25 cellular contexts compared by ENCODE assay signal in the genomic region with DNA sequence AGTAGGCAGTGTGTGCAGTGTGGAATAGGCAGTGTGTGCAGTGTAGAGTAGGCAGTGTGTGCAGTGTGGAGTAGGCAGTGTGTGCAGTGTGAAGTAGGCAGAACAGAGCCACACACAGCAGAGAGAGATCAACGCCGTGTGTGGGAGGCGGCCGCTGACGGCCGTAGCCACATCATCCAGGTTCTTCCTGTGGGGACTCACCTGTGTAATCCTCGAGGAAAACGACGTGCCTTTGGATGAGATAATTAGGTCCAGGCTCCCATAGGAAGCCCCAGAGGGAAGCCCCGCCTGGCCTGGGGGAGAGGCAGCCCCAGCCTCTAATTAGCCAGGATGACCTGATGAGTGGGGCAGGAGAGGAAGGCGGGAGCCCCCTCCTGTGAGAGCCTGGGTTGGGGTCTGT. TPM values are rescaled to one million over a fixed set of nuclear protein-coding genes. Genes with fewer than 3 reads are reported as not detected.
DNase-seq lines count a peak whose midpoint lies in the region; ATAC-seq, FAIRE-seq and TF ChIP-seq lines count a peak whose summit lies in the region.
"Had no signal": no experiment of that assay in that cellular context is flagged by ENCODE, and none has a peak within 500 bp of the region (broad histone marks: within the 10 kb centered on the region; RNA-seq: fewer than 3 reads in every experiment).

No MANE protein-coding gene starts in this region.

- no peaks in the 10 kb centered on the region for H3K79me2 ChIP-seq in H1 (ENCODE audit: control insufficient read depth in 1 of 2, insufficient read depth in 2 of 2, low read length in 2 of 2)

- H3K9me3 ChIP-seq in BLaER1 treated with 17β-estradiol and CSF1 and Interleukin-3, amounts not matched to agents 10 nM and 100 nM (replicated peaks in 1 of 11) = no peaks in the 10 kb centered on the region
- H3K9me3 ChIP-seq in H1 (ENCODE audit: insufficient read depth in 2 of 2, low read depth in 1 of 2, low read length in 1 of 2) = peaks cover 0 to 26% of the 10 kb centered on the region in 2 experiments; a peak in 1 of 4 replicates
- peaks cover 0 to 9% of the 10 kb centered on the region in 2 donors for H3K9me3 ChIP-seq in neuronal stem cell (replicated peaks in 1 of 2; ENCODE audit: control insufficient read depth in 2 of 2, insufficient read depth in 1 of 2, low read depth in 1 of 2, low read length in 2 of 2)
- H3K9me3 ChIP-seq: A549, BE2C, HAP-1 had no signal

- H2BK120ac ChIP-seq in H1 (replicated peaks; ENCODE audit: low read depth, low read length) = no peak overlapping the region
- H2BK120ac ChIP-seq in neuronal stem cell (ENCODE audit: low read depth, low read length) = no peak overlapping the region

- peaks cover 0 to 69% (median 27%) of the 10 kb centered on the region in 11 experiments; a peak in 17 of 22 replicates for H4K20me1 ChIP-seq in BLaER1 treated with 17β-estradiol and CSF1 and Interleukin-3, amounts not matched to agents 10 nM and 100 nM
- peaks cover 0 to 11% of the 10 kb centered on the region in 2 experiments for H4K20me1 ChIP-seq in H1 (replicated peaks in 1 of 2; ENCODE audit: control insufficient read depth in 1 of 2, insufficient read depth in 2 of 2, low read length in 2 of 2)

- CTCF ChIA-PET in H1 (lab: Charles Lee; ENCODE audit: partially characterized antibody) = no interaction called here

- H2BK5ac ChIP-seq in H1 (ENCODE audit: low read depth, low read length) = no peak overlapping the region
- H2BK5ac ChIP-seq in neuronal stem cell (ENCODE audit: low read length) = no peak overlapping the region

- no peak for TF ChIP-seq EP300 in H1 (IDR thresholded peaks at IDR 0.05; ENCODE audit: borderline replicate concordance in 1 of 2, low read depth in 2 of 2, low read length in 2 of 2)

- H3K14ac ChIP-seq in H1 (ENCODE audit: insufficient read length) (no peak overlapping the region), neuronal stem cell (ENCODE audit: low read length) (peak overlapping the region; percentile 4)

- peak; percentile 18 for DNase-seq in Right ventricle myocardium inferior (ENCODE audit: missing footprints)
- DNase-seq in left ventricle myocardium superior = no peak
- no peak for DNase-seq in H1 (ENCODE audit: low read depth in 1 of 2, low spot score in 2 of 2)
- DNase-seq in neuronal stem cell (ENCODE audit: low spot score) = no peak
- DNase-seq in NCI-H1930 (lab: John Stamatoyannopoulos, UW) = no peak
- DNase-seq: 8988T; ACHN; AML-193; BE2C; CD4-positive, CD25-positive, alpha-beta regulatory T cell; CD8-positive, alpha-beta T cell; DMS 273 treated with DMSO at 0.1 percent for 48 hours; DMS79; EL; GDM1; HFFc6 had no signal

- no peaks in the 10 kb centered on the region for H3K79me1 ChIP-seq in H1 (ENCODE audit: low read depth, low read length)
- peaks cover 11% of the 10 kb centered on the region for H3K79me1 ChIP-seq in neuronal stem cell (ENCODE audit: low read depth, low read length)

- peaks cover 0 to 73% (median 16%) of the 10 kb centered on the region in 11 experiments; a peak in 20 of 22 replicates for H3K27me3 ChIP-seq in BLaER1 treated with 17β-estradiol and CSF1 and Interleukin-3, amounts not matched to agents 10 nM and 100 nM
- H3K27me3 ChIP-seq in H1 (replicated peaks in 1 of 4; ENCODE audit: control insufficient read depth in 3 of 4, extremely low read depth in 1 of 4, insufficient read depth in 3 of 4, low read length in 3 of 4) (no peaks in the 10 kb centered on the region), neuronal stem cell (ENCODE audit: control insufficient read depth in 3 of 3, insufficient read depth in 3 of 3, low read depth in 1 of 3, low read length in 3 of 3) (peaks cover 0 to 2% (median 0%) of the 10 kb centered on the region in 3 experiments)

- H3K4ac ChIP-seq in H1 (replicated peaks; ENCODE audit: insufficient read length, low read depth, low read length) = no peak overlapping the region
- no peak overlapping the region for H3K4ac ChIP-seq in neuronal stem cell (ENCODE audit: low read length)

- TF ChIP-seq POLR2A in H1 (IDR thresholded peaks at IDR 0.05; ENCODE audit: control extremely low read depth in 1 of 2, low read depth in 2 of 2, low read length in 2 of 2) = no peak

- H3K36me3 ChIP-seq in BLaER1 treated with 17β-estradiol and CSF1 and Interleukin-3, amounts not matched to agents 10 nM and 100 nM = no peaks in the 10 kb centered on the region
- H3K36me3 ChIP-seq in H1 (ENCODE audit: control insufficient read depth in 2 of 4, insufficient read depth in 4 of 4, low read length in 3 of 4) (peaks cover 0 to 29% (median 10%) of the 10 kb centered on the region in 4 experiments; a peak in 4 of 8 replicates), neuronal stem cell (replicated peaks in 1 of 2; ENCODE audit: control insufficient read depth in 2 of 2, insufficient read depth in 2 of 2, low read length in 2 of 2) (peaks cover 0 to 10% of the 10 kb centered on the region in 2 donors)
- H3K36me3 ChIP-seq: BE2C, HAP-1 had no signal

- no peak for TF ChIP-seq RAD21 in H1 (IDR thresholded peaks at IDR 0.05 in 1 of 2, conservative IDR thresholded peaks at IDR 0.05 in 1 of 2; ENCODE audit: low read depth in 2 of 2, low read length in 2 of 2)

- H2AK5ac ChIP-seq in H1 (ENCODE audit: low read depth, low read length) (no peak overlapping the region), neuronal stem cell (ENCODE audit: low read depth, low read length) (no peak overlapping the region)

- H3K56ac ChIP-seq in H1 (replicated peaks; ENCODE audit: insufficient read length, low read depth, low read length) = no peak overlapping the region

- H3K9ac ChIP-seq in BLaER1 treated with 17β-estradiol and CSF1 and Interleukin-3, amounts not matched to agents 10 nM and 100 nM = no peak overlapping the region
- H3K9ac ChIP-seq in H1 (replicated peaks in 1 of 4; ENCODE audit: extremely low read depth in 1 of 4, low read depth in 3 of 4, low read length in 3 of 4) (no peak overlapping the region), neuronal stem cell (ENCODE audit: low read depth, low read length, poor library complexity) (no peak overlapping the region)

- H4K5ac ChIP-seq in H1 (ENCODE audit: insufficient read length, low read depth, low read length) = no peak overlapping the region

- peak overlapping the region in 6 of 11 experiments; percentile 45 to 94 (median 84); a peak in 13 of 22 replicates for H3K4me2 ChIP-seq in BLaER1 treated with 17β-estradiol and CSF1 and Interleukin-3, amounts not matched to agents 10 nM and 100 nM
- H3K4me2 ChIP-seq in H1 (ENCODE audit: insufficient read depth in 1 of 2, low read depth in 2 of 2, low read length in 2 of 2) (no peak overlapping the region), neuronal stem cell (ENCODE audit: insufficient read depth, low read length, poor library complexity, severe bottlenecking) (no peak overlapping the region)
- H3K4me2 ChIP-seq: A549, GM23338 had no signal

- POLR2A ChIA-PET in H1 (lab: Charles Lee; ENCODE audit: partially characterized antibody) = no interaction called here

- no peak overlapping the region for H3K4me3 ChIP-seq in BLaER1 treated with 17β-estradiol and CSF1 and Interleukin-3, amounts not matched to agents 10 nM and 100 nM
- H3K4me3 ChIP-seq in H1 (ENCODE audit: extremely low read depth in 1 of 4, insufficient read depth in 2 of 4, low read depth in 3 of 4, low read length in 4 of 4) (no peak overlapping the region), neuronal stem cell (ENCODE audit: low read length in 2 of 2) (no peak overlapping the region)
- H3K4me3 ChIP-seq: A549, GM12878, GM23338, HAP-1 had no signal

- H3K27ac ChIP-seq in BLaER1 treated with 17β-estradiol and CSF1 and Interleukin-3, amounts not matched to agents 10 nM and 100 nM = no peak overlapping the region
- H3K27ac ChIP-seq in H1 (ENCODE audit: low read depth, low read length) (no peak overlapping the region), neuronal stem cell (replicated peaks; ENCODE audit: low read length) (no peak overlapping the region)
- H3K27ac ChIP-seq: A549, C4-2B had no signal

- H2BK12ac ChIP-seq in H1 (ENCODE audit: low read depth, low read length) (peak overlapping the region; percentile 50; the same call in 1 of the 2 replicates), neuronal stem cell (ENCODE audit: low read length) (no peak overlapping the region)

- H3K23me2 ChIP-seq in H1 (ENCODE audit: low read depth, low read length) = 0 out of 2 replicates have a peak, but pooled peaks cover 2% of the 10 kb centered on the region

- peaks cover 27 to 85% (median 74%) of the 10 kb centered on the region in 10 experiments for H3K4me1 ChIP-seq in BLaER1 treated with 17β-estradiol and CSF1 and Interleukin-3, amounts not matched to agents 10 nM and 100 nM
- H3K4me1 ChIP-seq in H1 (replicated peaks in 1 of 4; ENCODE audit: control insufficient read depth in 3 of 4, insufficient read depth in 4 of 4, low read length in 3 of 4) (no peaks in the 10 kb centered on the region; a peak in 1 of 7 replicates), neuronal stem cell (ENCODE audit: control insufficient read depth in 2 of 2, insufficient read depth in 1 of 2, low read depth in 1 of 2, low read length in 2 of 2) (peaks cover 5% of the 10 kb centered on the region in 2 donors)
- H3K4me1 ChIP-seq: A549, BE2C, HAP-1 had no signal

- no peak overlapping the region for H4K91ac ChIP-seq in H1 (replicated peaks; ENCODE audit: insufficient read length, low read length)
- H4K91ac ChIP-seq in neuronal stem cell (ENCODE audit: low read depth, low read length, poor library complexity) = no peak overlapping the region

- no peak for FAIRE-seq in H1 (lab: Jason Lieb, UNC)
- FAIRE-seq: A549, D721Med, GM12878, H54 had no signal

- intact Hi-C loops in Right ventricle myocardium inferior (cut with DNase I) = no loop called here
- intact Hi-C loops in left ventricle myocardium superior (cut with micrococcal nuclease) = no loop called here

- no peak for TF ChIP-seq CTCF in H1 (IDR thresholded peaks at IDR 0.05; ENCODE audit: control extremely low read depth in 1 of 3, insufficient read depth in 1 of 3, low read depth in 1 of 3, low read length in 3 of 3)

- H4K8ac ChIP-seq in H1 (ENCODE audit: extremely low read depth, insufficient read depth, low read length) (no peak overlapping the region), neuronal stem cell (ENCODE audit: low read depth, low read length) (no peak overlapping the region)

- H2AFZ ChIP-seq in H1 (ENCODE audit: low read length) = no peak overlapping the region
- H2AFZ ChIP-seq in neuronal stem cell (ENCODE audit: low read length) = no peak overlapping the region
- H2AFZ ChIP-seq: GM23338 had no signal

- no peak overlapping the region for H2BK15ac ChIP-seq in H1 (ENCODE audit: low read length)
- no peak overlapping the region for H2BK15ac ChIP-seq in neuronal stem cell (ENCODE audit: low read length)

- H3K18ac ChIP-seq in H1 (ENCODE audit: extremely low read depth, low read length) (no peak overlapping the region), neuronal stem cell (ENCODE audit: low read length) (no peak overlapping the region)

- H3K23ac ChIP-seq in H1 (ENCODE audit: insufficient read length) (no peak overlapping the region), neuronal stem cell (ENCODE audit: low read depth, low read length, poor library complexity) (no peak overlapping the region)

- H2BK20ac ChIP-seq in H1 (ENCODE audit: low read length) = no peak overlapping the region

- WGBS in H1 (ENCODE audit: extremely low coverage in 1 of 2, insufficient coverage in 1 of 2, insufficient read length in 1 of 2, insufficient replicate concordance in 2 of 2, low coverage in 1 of 2, low lambda C conversion rate in 2 of 2, missing lambda C conversion rate in 1 of 2), 2 experiments = 94% methylated on average over 11 of the region's 11 CpGs; no CpG with 5 or more reads in 1 of the 2 experiments
- WGBS in neuronal stem cell (ENCODE audit: extremely low coverage in 2 of 2, insufficient read length in 2 of 2, insufficient replicate concordance in 1 of 2), 2 donors = no CpG with 5 or more reads among the region's 11 CpGs

- no peak for ATAC-seq in Right ventricle myocardium inferior
- ATAC-seq in left ventricle myocardium superior = no peak
- no peak for ATAC-seq in GM18909 (IDR thresholded peaks at IDR 0.05; ENCODE audit: poor library complexity, unreplicated experiment)
- ATAC-seq: A549; CD8-positive, alpha-beta T cell; GM12878 had no signal

RNA-seq across cellular contexts. Expression of gene KNDC1, which starts 25.4 kb away (rescaled TPM):
- total RNA-seq in Right ventricle myocardium inferior (not detected), left ventricle myocardium superior (0.20 TPM)
- 16.7 and 19.3 TPM in 2 replicates for total RNA-seq in H1 (2021; fragmentation: NEBNext Ultra II Directional; extraction: Animal tissue kit (Norgen Biotek cat#: 25700))
- polyA plus RNA-seq in H1 (2011; rRNA removed) = 7.5 and 10.4 TPM in 2 replicates
- polyA plus RNA-seq in H1 (2011; cell fraction: cytosol; rRNA removed) = 8.2 TPM
- polyA plus RNA-seq in H1 (2011; cell fraction: nucleus; rRNA removed) = 24.2 TPM
- 10.6 to 18.0 TPM (median 14.3 TPM) in 4 replicates for polyA plus RNA-seq in H1 (2012, experiment 1 of 2)
- 7.0 TPM for polyA plus RNA-seq in H1 (2012, experiment 2 of 2)
- polyA plus RNA-seq in H1 (2013, experiment 1 of 2) = 6.2 TPM
- 5.8 TPM for polyA plus RNA-seq in H1 (2013, experiment 2 of 2)
- 14.2 and 17.3 TPM in 2 replicates for polyA minus RNA-seq in H1 (2011; rRNA and poly(A)+ RNA removed)
- polyA minus RNA-seq in H1 (2011; cell fraction: cytosol; rRNA and poly(A)+ RNA removed) = 9.8 TPM
- polyA minus RNA-seq in H1 (2011; cell fraction: nucleus; rRNA and poly(A)+ RNA removed) = 27.6 TPM
- polyA plus RNA-seq in neuronal stem cell (2013, experiment 1 of 2) = 6.4 TPM
- polyA plus RNA-seq in neuronal stem cell (2013, experiment 2 of 2) = 6.1 TPM
- total RNA-seq: CD8-positive, alpha-beta T cell had no signal
- polyA plus RNA-seq: CD4-positive, CD25-positive, alpha-beta regulatory T cell had no signal

RNA-seq across cellular contexts. Expression of gene UTF1, which starts 44.6 kb away (rescaled TPM):
- total RNA-seq in Right ventricle myocardium inferior = not detected
- total RNA-seq in left ventricle myocardium superior = not detected
- 21.7 and 21.8 TPM in 2 replicates for total RNA-seq in H1 (2021; fragmentation: NEBNext Ultra II Directional; extraction: Animal tissue kit (Norgen Biotek cat#: 25700))
- polyA plus RNA-seq in H1 (2011; rRNA removed) = 0.47 and 0.97 TPM in 2 replicates
- 0.56 TPM for polyA plus RNA-seq in H1 (2011; cell fraction: cytosol; rRNA removed)
- polyA plus RNA-seq in H1 (2011; cell fraction: nucleus; rRNA removed) = 3.0 TPM
- polyA plus RNA-seq in H1 (2012, experiment 1 of 2) = 4.6 to 12.2 TPM (median 10.6 TPM) in 4 replicates
- polyA plus RNA-seq in H1 (2012, experiment 2 of 2) = 0.80 TPM
- 23.8 TPM for polyA plus RNA-seq in H1 (2013, experiment 1 of 2)
- polyA plus RNA-seq in H1 (2013, experiment 2 of 2) = 24.8 TPM
- not detected in 2 replicates for polyA minus RNA-seq in H1 (2011; rRNA and poly(A)+ RNA removed)
- 6.3 TPM for polyA minus RNA-seq in H1 (2011; cell fraction: cytosol; rRNA and poly(A)+ RNA removed)
- polyA minus RNA-seq in H1 (2011; cell fraction: nucleus; rRNA and poly(A)+ RNA removed) = 4.3 TPM
- polyA plus RNA-seq in neuronal stem cell (2013, experiment 1 of 2) = 0.35 TPM
- polyA plus RNA-seq in neuronal stem cell (2013, experiment 2 of 2) = 0.33 TPM
- total RNA-seq: CD4-positive, CD25-positive, alpha-beta regulatory T cell; CD8-positive, alpha-beta T cell; GM12878; HFFc6 had no signal
- polyA plus RNA-seq: A549; CD4-positive, CD25-positive, alpha-beta regulatory T cell; GM12878 had no signal

RNA-seq across cellular contexts. Expression of gene VENTX, which starts 52.2 kb away (rescaled TPM):
- 0.54 TPM for total RNA-seq in Right ventricle myocardium inferior
- 0.99 TPM for total RNA-seq in left ventricle myocardium superior
- 4.7 and 5.6 TPM in 2 replicates for total RNA-seq in H1 (2021; fragmentation: NEBNext Ultra II Directional; extraction: Animal tissue kit (Norgen Biotek cat#: 25700))
- 5.6 and 7.8 TPM in 2 replicates for polyA plus RNA-seq in H1 (2011; rRNA removed)
- polyA plus RNA-seq in H1 (2011; cell fraction: cytosol; rRNA removed) = 4.6 TPM
- polyA plus RNA-seq in H1 (2011; cell fraction: nucleus; rRNA removed) = 17.4 TPM
- polyA plus RNA-seq in H1 (2012, experiment 1 of 2) = 3.4 to 5.9 TPM (median 5.1 TPM) in 4 replicates
- 3.8 TPM for polyA plus RNA-seq in H1 (2012, experiment 2 of 2)
- 3.8 TPM for polyA plus RNA-seq in H1 (2013, experiment 1 of 2)
- 3.5 TPM for polyA plus RNA-seq in H1 (2013, experiment 2 of 2)
- 1.6 and 1.7 TPM in 2 replicates for polyA minus RNA-seq in H1 (2011; rRNA and poly(A)+ RNA removed)
- polyA minus RNA-seq in H1 (2011; cell fraction: cytosol; rRNA and poly(A)+ RNA removed) = 5.8 TPM
- 6.0 TPM for polyA minus RNA-seq in H1 (2011; cell fraction: nucleus; rRNA and poly(A)+ RNA removed)
- polyA plus RNA-seq in neuronal stem cell (2013, experiment 1 of 2) = 0.42 TPM
- polyA plus RNA-seq in neuronal stem cell (2013, experiment 2 of 2) = 0.35 TPM
- total RNA-seq: CD4-positive, CD25-positive, alpha-beta regulatory T cell; CD8-positive, alpha-beta T cell; GM12878; HFFc6 had no signal
- polyA plus RNA-seq: A549; CD4-positive, CD25-positive, alpha-beta regulatory T cell had no signal

Comparison
In these comparisons a context has a peak if more than half of its experiments do, and no peak if none do; other contexts are left out.
1. H3K4me2 ChIP-seq: peak in BLaER1 treated with 17β-estradiol and CSF1 and Interleukin-3, amounts not matched to agents 10 nM and 100 nM (6 of 11); none in H1 (0 of 2) and neuronal stem cell (single experiment).
2. RNA of gene KNDC1, which starts 25.4 kb away (total RNA-seq): 16.7 to 19.3 TPM in H1; 0.20 TPM in left ventricle myocardium superior (single experiment) and not detected in Right ventricle myocardium inferior (single experiment); every median in the first group is over 10 times any median in the second.
3. RNA of gene UTF1, which starts 44.6 kb away (total RNA-seq): 21.7 to 21.8 TPM in H1; not detected in Right ventricle myocardium inferior (single experiment) and not detected in left ventricle myocardium superior (single experiment); every median in the first group is over 10 times any median in the second.